Comparison of ENCODE assay signal across 8 cellular contexts in the genomic region with DNA sequence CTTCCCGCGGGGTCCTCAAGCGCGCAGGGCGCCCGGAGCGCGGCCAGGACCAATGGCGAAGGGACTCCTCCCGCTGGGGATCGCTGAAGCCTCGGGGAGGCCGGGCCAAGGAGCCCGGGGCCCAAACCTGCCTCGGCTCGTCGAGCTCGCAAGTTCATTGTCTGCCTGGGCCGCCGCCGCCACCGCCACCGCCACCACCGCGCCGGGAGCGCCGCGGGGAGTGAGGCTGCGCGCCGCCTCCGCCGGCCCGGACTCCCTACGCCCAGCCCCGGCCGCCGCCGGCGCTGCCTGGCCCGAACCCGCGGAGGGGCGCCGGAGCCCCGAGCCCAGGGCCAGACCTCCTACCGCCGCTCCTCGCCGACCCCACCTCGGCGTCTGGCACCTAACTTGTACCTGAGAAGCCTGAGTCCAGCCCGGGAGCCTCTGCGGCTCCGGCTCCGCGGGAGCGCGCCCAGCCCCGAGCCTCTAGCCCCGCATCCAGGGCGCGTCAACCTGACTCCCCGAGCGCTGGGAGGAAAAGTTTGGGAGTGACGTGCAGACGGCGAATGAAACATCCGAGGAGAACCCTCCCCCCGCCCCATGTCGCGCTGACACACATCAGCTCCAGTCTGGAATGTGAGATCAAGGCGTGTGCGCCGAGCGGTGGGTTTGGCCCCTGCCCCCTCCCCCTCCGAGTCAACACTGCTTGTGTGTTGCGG. TPM values are rescaled to one million over a fixed set of nuclear protein-coding genes. Genes with fewer than 3 reads are reported as not detected.
DNase-seq lines count a peak whose midpoint lies in the region; ATAC-seq lines count a peak whose summit lies in the region.

A gene with protein sequence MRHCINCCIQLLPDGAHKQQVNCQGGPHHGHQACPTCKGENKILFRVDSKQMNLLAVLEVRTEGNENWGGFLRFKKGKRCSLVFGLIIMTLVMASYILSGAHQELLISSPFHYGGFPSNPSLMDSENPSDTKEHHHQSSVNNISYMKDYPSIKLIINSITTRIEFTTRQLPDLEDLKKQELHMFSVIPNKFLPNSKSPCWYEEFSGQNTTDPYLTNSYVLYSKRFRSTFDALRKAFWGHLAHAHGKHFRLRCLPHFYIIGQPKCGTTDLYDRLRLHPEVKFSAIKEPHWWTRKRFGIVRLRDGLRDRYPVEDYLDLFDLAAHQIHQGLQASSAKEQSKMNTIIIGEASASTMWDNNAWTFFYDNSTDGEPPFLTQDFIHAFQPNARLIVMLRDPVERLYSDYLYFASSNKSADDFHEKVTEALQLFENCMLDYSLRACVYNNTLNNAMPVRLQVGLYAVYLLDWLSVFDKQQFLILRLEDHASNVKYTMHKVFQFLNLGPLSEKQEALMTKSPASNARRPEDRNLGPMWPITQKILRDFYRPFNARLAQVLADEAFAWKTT (minus strand): TSS at position 523 of the 698 bp plus-strand sequence. CDS start 47,386 bp downstream, outside the sequence.

- H3K27ac Mint-ChIP-seq in activated naive CD8-positive, alpha-beta T cell treated with anti-CD3 and anti-CD28 coated beads, Interleukin-2, amount 50 U/mL, for 24 hours = no peak within 1 kb of the TSS

- DNase-seq in DMS53 (lab: John Stamatoyannopoulos, UW) = peak; percentile 42
- DNase-seq in DMS53 treated with DMSO at 0.1 percent for 48 hours (lab: John Stamatoyannopoulos, UW; ENCODE audit: unreplicated experiment) = no peak
- peak; percentile 16 for DNase-seq in activated naive CD8-positive, alpha-beta T cell treated with anti-CD3 and anti-CD28 coated beads, Interleukin-2, amount 50 U/mL, for 24 hours
- DNase-seq in left ventricle myocardium superior = peak; percentile 57
- peak in 6 of 10 donors; percentile 30 to 90 (median 67) for DNase-seq in posterior cingulate gyrus
- no peak for DNase-seq in foreskin melanocyte
- DNase-seq in NCI-H1930 (lab: John Stamatoyannopoulos, UW) = no peak

- peak within 1 kb of the TSS; percentile 42 for H3K4me3 Mint-ChIP-seq in activated naive CD8-positive, alpha-beta T cell treated with anti-CD3 and anti-CD28 coated beads, Interleukin-2, amount 50 U/mL, for 24 hours

- peak; percentile 22 for ATAC-seq in HG03460 (IDR thresholded peaks at IDR 0.05; ENCODE audit: unreplicated experiment)
- peak; percentile 7 for ATAC-seq in activated naive CD8-positive, alpha-beta T cell treated with anti-CD3 and anti-CD28 coated beads, Interleukin-2, amount 50 U/mL, for 24 hours
- peak; percentile 60 for ATAC-seq in left ventricle myocardium superior

- H3K36me3 Mint-ChIP-seq in activated naive CD8-positive, alpha-beta T cell treated with anti-CD3 and anti-CD28 coated beads, Interleukin-2, amount 50 U/mL, for 24 hours (ENCODE audit: low read depth) = no peaks in the 10 kb centered on the region

- peaks cover 7% of the 10 kb centered on the region for H3K4me1 Mint-ChIP-seq in activated naive CD8-positive, alpha-beta T cell treated with anti-CD3 and anti-CD28 coated beads, Interleukin-2, amount 50 U/mL, for 24 hours

- no peaks in the 10 kb centered on the region for H3K9me3 Mint-ChIP-seq in activated naive CD8-positive, alpha-beta T cell treated with anti-CD3 and anti-CD28 coated beads, Interleukin-2, amount 50 U/mL, for 24 hours

- intact Hi-C loops in left ventricle myocardium superior (cut with micrococcal nuclease) = no loop called here
- intact Hi-C loops in posterior cingulate gyrus (cut with DNase I) = loop anchor here (5.0 kb wide), 1 partner anchor 96 kb away; no protein-coding TSS in a partner anchor

- H3K27me3 Mint-ChIP-seq in activated naive CD8-positive, alpha-beta T cell treated with anti-CD3 and anti-CD28 coated beads, Interleukin-2, amount 50 U/mL, for 24 hours = peaks cover 55% of the 10 kb centered on the region

RNA-seq across cellular contexts. Expression of the gene that starts here (rescaled TPM):
- 4.0 TPM for total RNA-seq in left ventricle myocardium superior

Comparison
In these comparisons a context has a peak if more than half of its experiments do, and no peak if none do; other contexts are left out.
1. DNase-seq: peak in DMS53 (single experiment), activated naive CD8-positive, alpha-beta T cell treated with anti-CD3 and anti-CD28 coated beads, Interleukin-2, amount 50 U/mL, for 24 hours (single experiment), left ventricle myocardium superior (single experiment) and posterior cingulate gyrus (6 of 10); none in DMS53 treated with DMSO at 0.1 percent for 48 hours (single experiment), foreskin melanocyte (single experiment) and NCI-H1930 (0 of 2).
2. ATAC-seq: peak in every context shown above with its lines; median percentile 60 in left ventricle myocardium superior; 22 in HG03460; 7 in activated naive CD8-positive, alpha-beta T cell treated with anti-CD3 and anti-CD28 coated beads, Interleukin-2, amount 50 U/mL, for 24 hours.